ENCODE assay signal across 8 cellular contexts in the genomic region with DNA sequence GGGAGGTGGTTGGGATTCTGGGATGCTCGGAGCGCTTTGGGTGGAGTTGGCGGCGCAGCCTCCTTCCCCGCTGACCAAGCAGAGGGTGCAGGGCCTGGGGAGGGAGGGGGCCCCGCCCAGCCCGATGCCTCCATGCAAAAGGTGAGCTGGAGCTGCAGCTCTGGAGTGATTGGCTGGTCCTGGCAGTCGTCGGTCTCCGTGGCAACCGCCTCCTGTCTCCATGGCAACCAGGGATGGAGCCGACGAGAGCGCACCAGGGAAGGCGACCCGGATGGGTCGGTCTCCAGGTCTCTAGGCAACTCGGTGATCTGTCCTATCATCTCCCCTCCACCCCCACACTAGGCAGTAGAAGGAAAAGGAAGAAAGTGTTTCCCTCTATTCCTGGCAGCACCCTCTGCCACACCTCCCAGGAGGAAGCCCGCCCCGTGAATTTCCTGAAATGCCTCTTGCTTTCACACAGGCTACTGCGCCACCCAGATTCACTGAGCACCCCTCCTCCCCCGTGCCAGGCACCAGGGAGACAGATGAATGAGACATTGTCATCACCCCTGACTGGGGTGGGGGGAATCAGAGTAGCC. TPM values are rescaled to one million over a fixed set of nuclear protein-coding genes. Genes with fewer than 3 reads are reported as not detected.
DNase-seq lines count a peak whose midpoint lies in the region; ATAC-seq, FAIRE-seq and TF ChIP-seq lines count a peak whose summit lies in the region.

No MANE protein-coding gene starts in this region.

- WGBS in endodermal cell (ENCODE audit: insufficient coverage in 1 of 2, insufficient read length in 1 of 2), 2 experiments, result 12 to 36% methylated on average over 7 to 22 of the region's 22 CpGs
- WGBS in mesenchymal stem cell, result 13% methylated on average over 11 of the region's 22 CpGs

- no peak overlapping the region for H2BK5ac ChIP-seq in mesenchymal stem cell (ENCODE audit: low read depth, low read length, poor library complexity, severe bottlenecking)

- H3K9ac ChIP-seq in endodermal cell (ENCODE audit: extremely low read depth, low read length, poor library complexity, severe bottlenecking), result no peak overlapping the region
- H3K9ac ChIP-seq in mesenchymal stem cell (ENCODE audit: low read length), result peak overlapping the region; percentile 59

- no peaks in the 10 kb centered on the region for H3K4me1 ChIP-seq in endodermal cell (ENCODE audit: control insufficient read depth, insufficient read depth, low read length)
- peaks cover 20% of the 10 kb centered on the region for H3K4me1 ChIP-seq in mesenchymal stem cell (ENCODE audit: control insufficient read depth, insufficient read depth, low read depth, low read length)

- peak overlapping the region; percentile 60 for H2AFZ ChIP-seq in mesenchymal stem cell (ENCODE audit: low read depth, low read length)

- no peak overlapping the region for H2BK15ac ChIP-seq in mesenchymal stem cell (ENCODE audit: low read depth, poor library complexity, severe bottlenecking)

- H3K9me3 ChIP-seq in endodermal cell (ENCODE audit: control insufficient read depth, low read length), result no peaks in the 10 kb centered on the region
- no peaks in the 10 kb centered on the region for H3K9me3 ChIP-seq in mesenchymal stem cell (ENCODE audit: control insufficient read depth, low read length)

- H3K27ac Mint-ChIP-seq in endodermal cell, result no peak overlapping the region

- H3K27me3 Mint-ChIP-seq in endodermal cell (ENCODE audit: insufficient read depth), result peaks cover 16% of the 10 kb centered on the region

- peak overlapping the region; percentile 81 for H3K4me3 ChIP-seq in endodermal cell (ENCODE audit: low read length)
- peak overlapping the region; percentile 66 to 75 for H3K4me3 ChIP-seq in mesenchymal stem cell (ENCODE audit: insufficient read depth in 1 of 2, low read depth in 1 of 2, low read length in 2 of 2)

- H3K14ac ChIP-seq in mesenchymal stem cell (ENCODE audit: low read length in 2 of 2), result no peak overlapping the region

- H4K8ac ChIP-seq in mesenchymal stem cell (ENCODE audit: low read length), result no peak overlapping the region

- H2BK120ac ChIP-seq in mesenchymal stem cell (ENCODE audit: low read depth, low read length), result no peak overlapping the region

- no peak overlapping the region for H4K91ac ChIP-seq in mesenchymal stem cell (ENCODE audit: low read length)

- DNase-seq in GM12891 (ENCODE audit: insufficient read length, low spot score) (peak; percentile 77), NCI-H345 (lab: John Stamatoyannopoulos, UW) (peak; percentile 88), activated T-cell treated with anti-CD3 and anti-CD28 coated beads for 24 hours (ENCODE audit: low read depth) (peak; percentile 50), endodermal cell (peak; percentile 98), mesenchymal stem cell (peak; percentile 60)
- DNase-seq in stimulated activated CD8-positive, alpha-beta memory T cell treated with anti-CD3 and anti-CD28 coated beads, Interleukin-12 subunit alpha, Interleukin-12 subunit beta, amount 100 ng/mL, for 1 hour (ENCODE audit: low read depth), result peak; percentile 34

- H3K23ac ChIP-seq in mesenchymal stem cell (ENCODE audit: low read length in 2 of 2), result peak overlapping the region in 1 of 2 experiments; percentile 40

- H3K4me2 ChIP-seq in mesenchymal stem cell (ENCODE audit: low read length, poor library complexity, severe bottlenecking), result peak overlapping the region; percentile 86

- H3K36me3 Mint-ChIP-seq in endodermal cell (ENCODE audit: low read depth), result no peaks in the 10 kb centered on the region

- peaks cover 14% of the 10 kb centered on the region for H3K27me3 ChIP-seq in endodermal cell (ENCODE audit: control insufficient read depth, insufficient read depth, low read length, poor library complexity, severe bottlenecking)
- H3K27me3 ChIP-seq in mesenchymal stem cell (ENCODE audit: control insufficient read depth in 1 of 2, insufficient read depth in 1 of 2, low read length in 2 of 2), result peaks cover 0 to 10% of the 10 kb centered on the region in 2 experiments

- ATAC-seq in HG03280 (IDR thresholded peaks at IDR 0.05; ENCODE audit: unreplicated experiment), result no peak
- ATAC-seq in GM21576 (IDR thresholded peaks at IDR 0.05; ENCODE audit: unreplicated experiment), result no peak

- no peaks in the 10 kb centered on the region for H3K36me3 ChIP-seq in endodermal cell (ENCODE audit: control insufficient read depth, insufficient read depth, low read length)
- peaks cover 0 to 17% of the 10 kb centered on the region in 2 experiments for H3K36me3 ChIP-seq in mesenchymal stem cell (ENCODE audit: control insufficient read depth in 1 of 2, insufficient read depth in 2 of 2, low read depth in 1 of 2, low read length in 2 of 2)

- peaks cover 8% of the 10 kb centered on the region for H3K79me1 ChIP-seq in mesenchymal stem cell (replicated peaks; ENCODE audit: low read length, poor library complexity, severe bottlenecking)

- peaks cover 2% of the 10 kb centered on the region for H3K9me3 Mint-ChIP-seq in endodermal cell

- no peak for TF ChIP-seq POLR2A in GM12891 (IDR thresholded peaks at IDR 0.05; ENCODE audit: low read depth, low read length)

- H3K27ac ChIP-seq in endodermal cell (ENCODE audit: low read depth, low read length) (peak overlapping the region; percentile 74), mesenchymal stem cell (ENCODE audit: low read length, poor library complexity, severe bottlenecking) (no peak overlapping the region)

- peak; percentile 76 for FAIRE-seq in GM12891 (lab: Jason Lieb, UNC)

- peak overlapping the region; percentile 61 for H3K4me3 Mint-ChIP-seq in endodermal cell

- no peak overlapping the region for H2BK12ac ChIP-seq in mesenchymal stem cell (ENCODE audit: low read length in 2 of 2)

- H3K18ac ChIP-seq in mesenchymal stem cell (ENCODE audit: low read depth in 1 of 2, low read length in 2 of 2), result peak overlapping the region in 1 of 2 experiments; percentile 60

- H3K4ac ChIP-seq in mesenchymal stem cell (ENCODE audit: low read depth in 1 of 2, low read length in 2 of 2), result peak overlapping the region in 1 of 2 experiments; percentile 7

- TF ChIP-seq CTCF in endodermal cell (conservative IDR thresholded peaks at IDR 0.05), result no peak

- peaks cover 6% of the 10 kb centered on the region for H3K4me1 Mint-ChIP-seq in endodermal cell

- H2AK5ac ChIP-seq in mesenchymal stem cell (ENCODE audit: low read length, severe bottlenecking), result no peak overlapping the region

TF ChIP-seq in GM12891, 5 proteins besides CTCF, POLR2A, EP300 and RAD21:
- TF ChIP-seq PAX5 (IDR thresholded peaks at IDR 0.05; ENCODE audit: insufficient read depth, low read length, severe bottlenecking) (no peak), SPI1 (IDR thresholded peaks at IDR 0.05; ENCODE audit: low read depth, low read length) (no peak), TAF1 (IDR thresholded peaks at IDR 0.05; ENCODE audit: low read depth, low read length) (no peak), POU2F2 (IDR thresholded peaks at IDR 0.05; ENCODE audit: low read depth, low read length) (no peak)

RNA-seq across cellular contexts. Expression of a gene that starts 0.6 kb away (rescaled TPM):
- 0.03 TPM for polyA plus RNA-seq in GM12891 (2012; ENCODE audit: low read depth, missing spikeins)
- total RNA-seq in endodermal cell, result 1 to 10 TPM; 5.8 to 6.7 TPM
- 25.0 TPM for polyA plus RNA-seq in endodermal cell (2013, experiment 1 of 2)
- 21.5 TPM for polyA plus RNA-seq in endodermal cell (2013, experiment 2 of 2)
- 5.6 TPM for polyA plus RNA-seq in mesenchymal stem cell (2013, experiment 1 of 2)
- 5.5 TPM for polyA plus RNA-seq in mesenchymal stem cell (2013, experiment 2 of 2)

RNA-seq across cellular contexts. Expression of a gene that starts 22.1 kb away (rescaled TPM):
- polyA plus RNA-seq in GM12891 (2012; ENCODE audit: low read depth, missing spikeins), result 58.5 TPM
- total RNA-seq in endodermal cell, result 10 to 100 TPM; 66.7 to 95.9 TPM
- polyA plus RNA-seq in endodermal cell (2013, experiment 1 of 2), result 52.1 TPM
- 54.2 TPM for polyA plus RNA-seq in endodermal cell (2013, experiment 2 of 2)
- 33.6 TPM for polyA plus RNA-seq in mesenchymal stem cell (2013, experiment 1 of 2)
- 33.0 TPM for polyA plus RNA-seq in mesenchymal stem cell (2013, experiment 2 of 2)

Comparison
In these comparisons a context has a peak if more than half of its experiments do, and no peak if none do; other contexts are left out.
1. DNase-seq: peak in every context shown above with its lines; median percentile 98 in endodermal cell; 88 in NCI-H345; 77 in GM12891; 60 in mesenchymal stem cell; 50 in activated T-cell treated with anti-CD3 and anti-CD28 coated beads for 24 hours; 34 in stimulated activated CD8-positive, alpha-beta memory T cell treated with anti-CD3 and anti-CD28 coated beads, Interleukin-12 subunit alpha, Interleukin-12 subunit beta, amount 100 ng/mL, for 1 hour.